ENCODE assay signal across 25 cellular contexts in the genomic region with DNA sequence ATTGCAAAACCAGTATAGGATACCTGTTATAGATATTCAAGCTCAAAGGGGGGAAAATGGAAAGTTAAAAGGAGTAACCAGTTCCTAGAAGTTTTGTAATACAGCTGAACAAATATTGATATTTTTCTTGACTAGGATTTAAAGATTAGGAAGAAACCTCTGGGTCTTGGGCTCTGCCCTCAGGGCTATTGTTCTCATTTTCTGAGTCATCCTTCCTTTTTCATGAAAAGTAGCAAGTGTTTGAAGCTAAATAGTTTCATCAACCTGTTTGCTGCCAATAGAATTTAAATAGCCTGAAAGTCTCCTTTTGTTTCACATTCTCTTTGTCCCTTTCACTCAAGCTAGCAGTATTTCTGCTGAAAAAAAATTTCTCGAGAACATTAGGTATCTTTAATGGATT.
A peak's percentile ranks its signal among the peaks of the same experiment; 100 is the strongest.
DNase-seq lines count a peak whose midpoint lies in the region; ATAC-seq and TF ChIP-seq lines count a peak whose summit lies in the region.
"Had no signal": no experiment of that assay in that cellular context is flagged by ENCODE, and none has a peak within 500 bp of the region (broad histone marks: within the 10 kb centered on the region; RNA-seq: fewer than 3 reads in every experiment).

No MANE protein-coding gene starts in this region.

- POLR2A ChIA-PET in RWPE1 (lab: Yijun Ruan, JAX; ENCODE audit: low non-redundant PET) = no interaction called here

- BruUV-seq in mammary epithelial cell (replicated peaks; lab: Mats Ljungman, UMichigan) = no TSS peak

- H4K20me1 ChIP-seq in MM.1S (ENCODE audit: insufficient read depth, low read length) = no peaks in the 10 kb centered on the region
- no peaks in the 10 kb centered on the region for H4K20me1 ChIP-seq in mammary epithelial cell (ENCODE audit: insufficient read depth, low read length)

- H3K4me3 ChIP-seq in MM.1S (ENCODE audit: low read length) (no peak overlapping the region), mammary epithelial cell (replicated peaks in 1 of 3; ENCODE audit: insufficient read depth in 1 of 3, low read depth in 2 of 3, low read length in 3 of 3) (no peak overlapping the region), iPS-18a (ENCODE audit: low read length) (peak overlapping the region; percentile 7)
- H3K4me3 ChIP-seq: colonic mucosa, esophagus muscularis mucosa, GM12878, heart right ventricle, PC-9, stomach had no signal

- dilution Hi-C loops in mammary epithelial cell (cut with HindIII; ENCODE audit: low sequenced_read_pairs) = no loop called here

- intact Hi-C loops in mammary epithelial cell (cut with micrococcal nuclease) = no loop called here

- WGBS in mammary epithelial cell (ENCODE audit: low coverage, missing lambda C conversion rate) = 8% methylated on average over 1 of the region's 1 CpG

- no peak overlapping the region for H3K27ac ChIP-seq in MM.1S (ENCODE audit: low read length)
- no peak overlapping the region for H3K27ac ChIP-seq in mammary epithelial cell (ENCODE audit: insufficient read depth, low read depth, low read length)
- H3K27ac ChIP-seq in iPS-18a (ENCODE audit: low read length) = peak overlapping the region; percentile 72
- no peak overlapping the region for H3K27ac ChIP-seq in RWPE1
- H3K27ac ChIP-seq: colonic mucosa, esophagus muscularis mucosa, heart right ventricle, PC-9, stomach had no signal

- H3K9ac ChIP-seq in MM.1S (ENCODE audit: low read length) = no peak overlapping the region
- H3K9ac ChIP-seq in mammary epithelial cell (ENCODE audit: insufficient read depth, low read length) = no peak overlapping the region
- peak overlapping the region; percentile 31 for H3K9ac ChIP-seq in iPS-18a (ENCODE audit: low read length)

- in situ Hi-C loops in mammary epithelial cell (cut with MboI; ENCODE audit: low sequenced_read_pairs in 2 of 2) = no loop called here

- H3K4me2 ChIP-seq in MM.1S (ENCODE audit: low read depth, low read length) (no peak overlapping the region), mammary epithelial cell (ENCODE audit: insufficient read depth, low read depth, low read length) (no peak overlapping the region)
- H3K4me2 ChIP-seq: PC-9 had no signal

- H3K9me3 ChIP-seq in MM.1S (replicated peaks; ENCODE audit: insufficient read depth, low read length) (no peaks in the 10 kb centered on the region), mammary epithelial cell (replicated peaks; ENCODE audit: insufficient read depth, low read length) (no peaks in the 10 kb centered on the region), iPS-18a (ENCODE audit: control insufficient read depth, low read depth, low read length) (no peaks in the 10 kb centered on the region)
- H3K9me3 ChIP-seq: colonic mucosa, esophagus muscularis mucosa had no signal

- H3K27me3 ChIP-seq in MM.1S (replicated peaks; ENCODE audit: insufficient read depth, low read length) (no peaks in the 10 kb centered on the region), mammary epithelial cell (ENCODE audit: insufficient read depth, low read length) (no peaks in the 10 kb centered on the region), iPS-18a (ENCODE audit: control insufficient read depth, insufficient read depth, low read length) (no peaks in the 10 kb centered on the region)
- H3K27me3 ChIP-seq: colonic mucosa, esophagus muscularis mucosa, heart right ventricle, stomach had no signal

- TF ChIP-seq CTCF in MM.1S (IDR thresholded peaks at IDR 0.05; ENCODE audit: low read length) (no peak), mammary epithelial cell (conservative IDR thresholded peaks at IDR 0.05 in 1 of 2, IDR thresholded peaks at IDR 0.05 in 1 of 2; ENCODE audit: extremely low read depth in 1 of 2, insufficient read depth in 1 of 2, low read depth in 1 of 2, low read length in 2 of 2) (no peak), RWPE1 (conservative IDR thresholded peaks at IDR 0.05; ENCODE audit: low read depth) (no peak)

- peak; percentile 20 for DNase-seq in ELR (ENCODE audit: low read depth)
- peak; percentile 24 for DNase-seq in MM.1S
- DNase-seq in mammary epithelial cell = peak; percentile 34
- DNase-seq in RWPE1 (ENCODE audit: low spot score) = no peak
- DNase-seq in HPDE6-E6E7 (ENCODE audit: extremely low spot score) = no peak
- no peak for DNase-seq in NCI-H2171 treated with DMSO at 0.1 percent for 48 hours (lab: John Stamatoyannopoulos, UW)
- DNase-seq: activated CD4-positive, alpha-beta T cell treated with anti-CD3 and anti-CD28 coated beads for 36 hours; activated CD8-positive, alpha-beta T cell treated with anti-CD3 and anti-CD28 coated beads, Interleukin-2, amount 10 ng/mL, durations not matched to agents 7 days and 5 days; CD4-positive, alpha-beta memory T cell; colonic mucosa; effector memory CD8-positive, alpha-beta T cell; HCEC 1CT; heart right ventricle; NCI-H1092; NCI-H1694 treated with DMSO at 0.1 percent for 48 hours; NCI-H510A; NK-92 treated with Interleukin-12 subunit alpha and Interleukin-12 subunit beta, amount 100 ng/mL, for 24 hours; PC-9; SHP77; stimulated activated CD4-positive, alpha-beta T cell treated with anti-CD3 and anti-CD28 coated beads, Interleukin-4, amount 100 ng/mL, for 1 hour; stomach had no signal

- H3K9me2 ChIP-seq in MM.1S (replicated peaks; ENCODE audit: insufficient read depth, low read length) = no peaks in the 10 kb centered on the region

- no peaks in the 10 kb centered on the region for H3F3A ChIP-seq in MM.1S (ENCODE audit: insufficient read depth, low read length)

- no peak overlapping the region for H2AFZ ChIP-seq in MM.1S (ENCODE audit: low read length)
- no peak overlapping the region for H2AFZ ChIP-seq in mammary epithelial cell (ENCODE audit: low read depth, low read length)
- H2AFZ ChIP-seq: PC-9 had no signal

- H3K4me1 ChIP-seq in MM.1S (ENCODE audit: low read length) (no peaks in the 10 kb centered on the region), mammary epithelial cell (ENCODE audit: insufficient read depth, low read length) (peaks cover 13% of the 10 kb centered on the region), iPS-18a (ENCODE audit: control insufficient read depth, low read depth, low read length) (peaks cover 20% of the 10 kb centered on the region)
- H3K4me1 ChIP-seq: colonic mucosa, stomach had no signal

- ATAC-seq in HG03045 (IDR thresholded peaks at IDR 0.05; ENCODE audit: unreplicated experiment) = no peak
- ATAC-seq: activated CD4-positive, alpha-beta T cell treated with anti-CD3 and anti-CD28 coated beads for 36 hours; activated CD8-positive, alpha-beta T cell treated with anti-CD3 and anti-CD28 coated beads, Interleukin-2, amount 10 ng/mL, durations not matched to agents 7 days and 5 days; effector memory CD8-positive, alpha-beta T cell; GM12878; heart right ventricle had no signal

- H3K79me2 ChIP-seq in MM.1S (ENCODE audit: low read length) = no peaks in the 10 kb centered on the region
- H3K79me2 ChIP-seq in mammary epithelial cell (ENCODE audit: insufficient read depth, low read length) = no peaks in the 10 kb centered on the region

- CTCF ChIA-PET in mammary epithelial cell (lab: Charles Lee; ENCODE audit: low non-redundant PET) = interaction anchor here (0.6 kb wide), 1 partner anchor 826 kb away, joined by 6 read pairs; no protein-coding TSS in a partner anchor
- CTCF ChIA-PET in RWPE1 (lab: Yijun Ruan, JAX) = no interaction called here

- no peaks in the 10 kb centered on the region for H3K36me3 ChIP-seq in MM.1S (replicated peaks; ENCODE audit: insufficient read depth, low read length)
- no peaks in the 10 kb centered on the region for H3K36me3 ChIP-seq in mammary epithelial cell (ENCODE audit: insufficient read depth, low read length)
- no peaks in the 10 kb centered on the region for H3K36me3 ChIP-seq in iPS-18a (ENCODE audit: control insufficient read depth, low read depth, low read length)
- H3K36me3 ChIP-seq: colonic mucosa, esophagus muscularis mucosa, heart right ventricle, stomach had no signal

Comparison
In these comparisons a context has a peak if more than half of its experiments do, and no peak if none do; other contexts are left out.
1. DNase-seq: peak in ELR (single experiment), MM.1S (single experiment) and mammary epithelial cell (single experiment); none in RWPE1 (single experiment), HPDE6-E6E7 (single experiment) and NCI-H2171 treated with DMSO at 0.1 percent for 48 hours (single experiment).